In genomic region chr7:1977876-1978441, GRCh38 we compare ENCODE assay signal across 19 cellular contexts.
"Had no signal": no experiment of that assay in that cellular context is flagged by ENCODE, and none has a peak within 500 bp of the region (broad histone marks: within the 10 kb centered on the region; RNA-seq: fewer than 3 reads in every experiment).

No MANE protein-coding gene starts in this region.

- ATAC-seq: activated T-cell treated with anti-CD3 and anti-CD28 coated beads, Interleukin-2, amount 50 U/mL, for 4 hours; heart right ventricle; stimulated activated naive CD8-positive, alpha-beta T cell treated with anti-CD3 and anti-CD28 coated beads, Interleukin-15, amount 100 ng/mL, for 72 hours had no signal

- DNase-seq: activated CD4-positive, CD25-positive, alpha-beta regulatory T cell treated with anti-CD3 and anti-CD28 coated beads, Interleukin-2, amount 50 U/mL, for 72 hours; activated naive CD4-positive, alpha-beta T cell treated with anti-CD3 and anti-CD28 coated beads for 36 hours; activated T-cell treated with anti-CD3 and anti-CD28 coated beads, Interleukin-2, amount 50 U/mL, for 4 hours; effector CD4-positive, alpha-beta T cell; heart right ventricle; mesenchymal stem cell; nephron progenitor cell; occipital lobe; stimulated activated CD4-positive, alpha-beta T cell treated with anti-CD3 and anti-CD28 coated beads, Interleukin-1b, Interleukin-23, amount 100 ng/mL, for 48 hours; stimulated activated naive CD8-positive, alpha-beta T cell treated with anti-CD3 and anti-CD28 coated beads, Interleukin-15, amount 100 ng/mL, for 72 hours; T-cell; uterus; WERI-Rb-1 had no signal

- H3K27ac ChIP-seq: cardiac muscle cell, heart right ventricle, tibial nerve, uterus, WERI-Rb-1 had no signal

- H3K4me3 Mint-ChIP-seq: activated naive CD4-positive, alpha-beta T cell treated with anti-CD3 and anti-CD28 coated beads for 36 hours; activated T-cell treated with anti-CD3 and anti-CD28 coated beads, Interleukin-2, amount 50 U/mL, for 4 hours; dendritic cell treated with granulocyte-macrophage colony-stimulating factor and Interleukin-4, amounts not matched to agents 40 ng/mL and 50 ng/mL, for 4 days; nephron progenitor cell; stimulated activated naive CD8-positive, alpha-beta T cell treated with anti-CD3 and anti-CD28 coated beads, Interleukin-15, amount 100 ng/mL, for 72 hours; T-cell; T-helper 2 cell treated with Interferon-gamma antibody and Interleukin-4, amounts not matched to agents 5 μg/mL and 100 μg/mL, for 36 hours had no signal

- H3K9me3 ChIP-seq: uterus had no signal

- H3K4me3 ChIP-seq: cardiac muscle cell, heart right ventricle, tibial nerve, uterus had no signal

- H3K9me3 Mint-ChIP-seq: activated naive CD4-positive, alpha-beta T cell treated with anti-CD3 and anti-CD28 coated beads for 36 hours; activated T-cell treated with anti-CD3 and anti-CD28 coated beads, Interleukin-2, amount 50 U/mL, for 4 hours; activated T-helper 2 cell treated with anti-CD3 and anti-CD28 coated beads, Interferon-gamma antibody, Interleukin-2, Interleukin-4, amounts not matched to agents 10 μg/mL and 5 μg/mL and 100 μg/mL, durations not matched to agents 14 hours and 24 hours and 36 hours; dendritic cell treated with granulocyte-macrophage colony-stimulating factor and Interleukin-4, amounts not matched to agents 40 ng/mL and 50 ng/mL, for 4 days; stimulated activated naive CD8-positive, alpha-beta T cell treated with anti-CD3 and anti-CD28 coated beads, Interleukin-15, amount 100 ng/mL, for 72 hours; T-cell; T-helper 2 cell treated with Interferon-gamma antibody and Interleukin-4, amounts not matched to agents 5 μg/mL and 100 μg/mL, for 36 hours had no signal

- H3K27me3 ChIP-seq: cardiac muscle cell, heart right ventricle, tibial nerve, uterus had no signal

- H3K36me3 ChIP-seq: cardiac muscle cell, uterus had no signal

- H3K27me3 Mint-ChIP-seq: dendritic cell treated with granulocyte-macrophage colony-stimulating factor and Interleukin-4, amounts not matched to agents 40 ng/mL and 50 ng/mL, for 4 days; stimulated activated naive CD8-positive, alpha-beta T cell treated with anti-CD3 and anti-CD28 coated beads, Interleukin-15, amount 100 ng/mL, for 72 hours; T-cell had no signal

- FAIRE-seq: endometrium had no signal

- H3K27ac Mint-ChIP-seq: activated naive CD4-positive, alpha-beta T cell treated with anti-CD3 and anti-CD28 coated beads for 36 hours; activated T-helper 2 cell treated with anti-CD3 and anti-CD28 coated beads, Interferon-gamma antibody, Interleukin-2, Interleukin-4, amounts not matched to agents 10 μg/mL and 5 μg/mL and 100 μg/mL, durations not matched to agents 14 hours and 24 hours and 36 hours; dendritic cell treated with granulocyte-macrophage colony-stimulating factor and Interleukin-4, amounts not matched to agents 40 ng/mL and 50 ng/mL, for 4 days; nephron progenitor cell; T-cell; T-helper 2 cell treated with Interferon-gamma antibody and Interleukin-4, amounts not matched to agents 5 μg/mL and 100 μg/mL, for 36 hours had no signal

- H3K4me1 ChIP-seq: tibial nerve, uterus had no signal
